In the genomic region with DNA sequence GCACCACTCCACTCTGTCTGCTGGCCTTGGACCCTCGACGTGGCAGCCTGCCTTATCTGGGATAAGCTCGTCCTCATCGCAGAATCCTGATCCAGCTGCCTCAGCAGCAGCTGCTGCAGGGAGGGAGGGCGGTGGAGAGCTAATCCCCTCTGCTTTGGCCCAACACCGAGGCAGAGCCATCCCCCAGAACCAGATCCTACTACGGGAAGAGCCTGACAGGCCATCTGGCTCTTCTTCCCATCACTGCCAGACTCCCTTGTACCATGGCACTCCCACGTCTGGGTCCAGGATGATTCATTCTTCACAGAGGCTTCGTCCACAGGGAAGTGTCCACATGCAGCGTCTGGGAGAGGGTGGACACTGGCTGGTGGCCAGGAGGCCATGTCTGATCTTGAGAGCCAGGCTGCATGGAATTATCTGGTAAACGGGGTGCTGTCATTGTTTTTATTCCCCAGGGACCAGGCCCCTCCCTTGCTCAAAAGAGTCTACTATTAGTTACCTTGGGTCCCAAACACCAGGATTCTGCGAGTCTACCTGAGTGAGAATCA, we compare ENCODE assay signal across 9 cellular contexts. TPM values are rescaled to one million over a fixed set of nuclear protein-coding genes. Genes with fewer than 3 reads are reported as not detected.
DNase-seq lines count a peak whose midpoint lies in the region; ATAC-seq and TF ChIP-seq lines count a peak whose summit lies in the region.
"Had no signal": no experiment of that assay in that cellular context is flagged by ENCODE, and none has a peak within 500 bp of the region (broad histone marks: within the 10 kb centered on the region; RNA-seq: fewer than 3 reads in every experiment).

No MANE protein-coding gene starts in this region.

- TF ChIP-seq POLR2A in tibial nerve (IDR thresholded peaks at IDR 0.05) = no peak

- H3K79me2 ChIP-seq in mammary epithelial cell (ENCODE audit: insufficient read depth, low read length) = no peaks in the 10 kb centered on the region

- DNase-seq in AG04450 (ENCODE audit: low read depth, low spot score) (peak; percentile 48), HFF-Myc (ENCODE audit: extremely low read depth, low read depth) (peak; percentile 44), mammary epithelial cell (peak; percentile 80), lung (ENCODE audit: low spot score) (no peak), tibial nerve (ENCODE audit: low spot score in 2 of 2) (no peak), UCSD-AML1 (lab: John Stamatoyannopoulos, UW; ENCODE audit: unreplicated experiment) (no peak)
- DNase-seq: NCI-H510A had no signal

- WGBS in mammary epithelial cell (ENCODE audit: low coverage, missing lambda C conversion rate) = 65% methylated on average over 11 of the region's 12 CpGs
- 58 to 65% methylated on average over 12 of the region's 12 CpGs for WGBS in lung, 2 donors
- 40 to 53% methylated on average over 9 to 12 of the region's 12 CpGs for whole genome bisulfite sequencing in tibial nerve, 2 donors

- H3K4me1 ChIP-seq in mammary epithelial cell (ENCODE audit: insufficient read depth, low read length) = peaks cover 42% of the 10 kb centered on the region
- H3K4me1 ChIP-seq in lung (ENCODE audit: control insufficient read depth in 2 of 2, insufficient read depth in 2 of 2, low read length in 2 of 2) = peaks cover 0 to 3% of the 10 kb centered on the region in 2 donors
- H3K4me1 ChIP-seq in tibial nerve = no peaks in the 10 kb centered on the region

- peak overlapping the region; percentile 26 for H3K9ac ChIP-seq in mammary epithelial cell (ENCODE audit: insufficient read depth, low read length)

- no peak for TF ChIP-seq EP300 in tibial nerve (IDR thresholded peaks at IDR 0.05)

- H4K20me1 ChIP-seq in mammary epithelial cell (ENCODE audit: insufficient read depth, low read length) = no peaks in the 10 kb centered on the region

- dilution Hi-C loops in mammary epithelial cell (cut with HindIII; ENCODE audit: low sequenced_read_pairs) = loop anchor here (5.0 kb wide), 1 partner anchor 34 kb away; no protein-coding TSS in a partner anchor

- peak overlapping the region; percentile 44 for H3K4me2 ChIP-seq in mammary epithelial cell (ENCODE audit: insufficient read depth, low read depth, low read length)

- CTCF ChIA-PET in AG04450 (lab: Charles Lee) = interaction anchor here (1.9 kb wide), 1 partner anchor 14 kb away, joined by 7 read pairs; no protein-coding TSS in a partner anchor
- CTCF ChIA-PET in mammary epithelial cell (lab: Charles Lee; ENCODE audit: low non-redundant PET) = interaction anchor here (0.6 to 0.7 kb wide), 2 partner anchors 239 to 1323 kb away, joined by 3 to 8 read pairs; no protein-coding TSS in a partner anchor

- POLR2A ChIA-PET in AG04450 (lab: Yijun Ruan, JAX) = interaction anchor here (0.6 kb wide), 2 partner anchors 9 to 204 kb away, joined by 3 read pairs; no protein-coding TSS in a partner anchor

- peak overlapping the region; percentile 39 for H3K27ac ChIP-seq in AG04450 (ENCODE audit: low read depth, low read length)
- peak overlapping the region; percentile 94 for H3K27ac ChIP-seq in mammary epithelial cell (ENCODE audit: insufficient read depth, low read depth, low read length)
- H3K27ac ChIP-seq in lung (ENCODE audit: low read depth in 1 of 2, low read length in 1 of 2) = no peak overlapping the region
- H3K27ac ChIP-seq in tibial nerve = no peak overlapping the region

- TF ChIP-seq CTCF in AG04450 (IDR thresholded peaks at IDR 0.05; ENCODE audit: low read depth, low read length) = no peak
- TF ChIP-seq CTCF in HFF-Myc (IDR thresholded peaks at IDR 0.05; ENCODE audit: low read depth, low read length, missing control alignments) = no peak
- TF ChIP-seq CTCF in mammary epithelial cell (conservative IDR thresholded peaks at IDR 0.05 in 1 of 2, IDR thresholded peaks at IDR 0.05 in 1 of 2; ENCODE audit: extremely low read depth in 1 of 2, insufficient read depth in 1 of 2, low read depth in 1 of 2, low read length in 2 of 2) = no peak
- no peak for TF ChIP-seq CTCF in lung (IDR thresholded peaks at IDR 0.05; ENCODE audit: control extremely low read depth, extremely low read depth)
- no peak for TF ChIP-seq CTCF in tibial nerve (IDR thresholded peaks at IDR 0.05)

- ATAC-seq in lung (ENCODE audit: insufficient read depth, low FRiP score) (peak; percentile 45), HG02642 (IDR thresholded peaks at IDR 0.05; ENCODE audit: poor library complexity, unreplicated experiment) (no peak), GM21723 (IDR thresholded peaks at IDR 0.05; ENCODE audit: unreplicated experiment) (no peak)

- H3K9me3 ChIP-seq in AG04450 (ENCODE audit: control insufficient read depth, insufficient read depth, low read length) = no peaks in the 10 kb centered on the region
- no peaks in the 10 kb centered on the region for H3K9me3 ChIP-seq in mammary epithelial cell (replicated peaks; ENCODE audit: insufficient read depth, low read length)
- no peaks in the 10 kb centered on the region for H3K9me3 ChIP-seq in lung (ENCODE audit: control insufficient read depth in 2 of 2, insufficient read depth in 1 of 2, low read length in 1 of 2)
- no peaks in the 10 kb centered on the region for H3K9me3 ChIP-seq in tibial nerve

- no peak overlapping the region for H3K4me3 ChIP-seq in AG04450 (ENCODE audit: low read depth, low read length)
- H3K4me3 ChIP-seq in HFF-Myc (replicated peaks; ENCODE audit: low read depth, low read length) = no peak overlapping the region
- no peak overlapping the region for H3K4me3 ChIP-seq in mammary epithelial cell (replicated peaks in 1 of 3; ENCODE audit: insufficient read depth in 1 of 3, low read depth in 2 of 3, low read length in 3 of 3)
- H3K4me3 ChIP-seq in lung = no peak overlapping the region
- no peak overlapping the region for H3K4me3 ChIP-seq in tibial nerve

- in situ Hi-C loops in mammary epithelial cell (cut with MboI; ENCODE audit: low sequenced_read_pairs in 2 of 2) = loop anchor here in 1 of 2 donors (10.0 kb wide), 1 partner anchor 96 kb away; no protein-coding TSS in a partner anchor

- no peak overlapping the region for H2AFZ ChIP-seq in mammary epithelial cell (ENCODE audit: low read depth, low read length)

- H3K27me3 ChIP-seq in AG04450 (ENCODE audit: control insufficient read depth, insufficient read depth, low read length) = no peaks in the 10 kb centered on the region
- H3K27me3 ChIP-seq in mammary epithelial cell (ENCODE audit: insufficient read depth, low read length) = no peaks in the 10 kb centered on the region
- H3K27me3 ChIP-seq in lung (ENCODE audit: control insufficient read depth, insufficient read depth) = no peaks in the 10 kb centered on the region
- peaks cover 0 to 24% of the 10 kb centered on the region in 2 donors for H3K27me3 ChIP-seq in tibial nerve

- BruUV-seq in mammary epithelial cell (replicated peaks; lab: Mats Ljungman, UMichigan) = no TSS peak

- H3K36me3 ChIP-seq in mammary epithelial cell (ENCODE audit: insufficient read depth, low read length) (no peaks in the 10 kb centered on the region), lung (ENCODE audit: control insufficient read depth in 2 of 2, insufficient read depth in 2 of 2, low read length in 2 of 2) (no peaks in the 10 kb centered on the region), tibial nerve (no peaks in the 10 kb centered on the region)

- intact Hi-C loops in mammary epithelial cell (cut with micrococcal nuclease) = loop anchor here (1.0 kb wide), 1 partner anchor 15 kb away; a partner anchor contains a TSS

RNA-seq across cellular contexts. Expression of a gene that starts 14.6 kb away (rescaled TPM):
- polyA plus RNA-seq in AG04450 (2011; rRNA removed) (0.04 TPM in 2 replicates), mammary epithelial cell (155 TPM), lung (1 to 10 TPM; 1.9 to 4.3 TPM)
- polyA minus RNA-seq in AG04450 (2011; rRNA and poly(A)+ RNA removed) = not detected in 2 replicates
- total RNA-seq in mammary epithelial cell (100 to 1,000 TPM; 102 to 201 TPM), lung (10 to 100 TPM in 1 of 2 donors, under 1 TPM in 1; 0.88 to 14.2 TPM), tibial nerve (under 1 TPM in 3 of 4 donors, not detected in 1; 0.22 to 0.90 (median 0.39) TPM)
- 253 TPM for polyA minus RNA-seq in mammary epithelial cell

Comparison
In these comparisons a context has a peak if more than half of its experiments do, and no peak if none do; other contexts are left out.
1. DNase-seq: peak in AG04450 (single experiment), HFF-Myc (single experiment) and mammary epithelial cell (single experiment); none in lung (single experiment), tibial nerve (0 of 2) and UCSD-AML1 (single experiment).
2. H3K27ac ChIP-seq: peak in AG04450 (single experiment) and mammary epithelial cell (single experiment); none in lung (0 of 2) and tibial nerve (0 of 4).
3. RNA of a gene that starts 14.6 kb away (total RNA-seq): 102 to 201 TPM in mammary epithelial cell; 0.88 to 14.2 TPM in lung and 0.22 to 0.90 TPM in tibial nerve; every median in the first group is over 4 times any median in the second.